ENCODE assay signal across 8 cellular contexts in genomic region chr1:154936416-154937050, GRCh38. TPM values are rescaled to one million over a fixed set of nuclear protein-coding genes. Genes with fewer than 3 reads are reported as not detected.
DNase-seq lines count a peak whose midpoint lies in the region; ATAC-seq, FAIRE-seq and TF ChIP-seq lines count a peak whose summit lies in the region.

Gene PMVK, minus strand, starts transcription at chr1:154936719. Its CDS starts 34 bp downstream, at chr1:154936685.

- H3K4me3 ChIP-seq in left ventricle myocardium inferior (peak within 1 kb of the TSS; percentile 75), prostate gland (peak within 1 kb of the TSS; percentile 66 to 69), urinary bladder (ENCODE audit: low read depth, low read length) (peak within 1 kb of the TSS; percentile 51)

- H3K36me3 ChIP-seq in left ventricle myocardium inferior (no peaks in the 10 kb centered on the region), prostate gland (no peaks in the 10 kb centered on the region), urinary bladder (ENCODE audit: insufficient read depth) (no peaks in the 10 kb centered on the region)

- H3K4me1 ChIP-seq in left ventricle myocardium inferior (peaks cover 54% of the 10 kb centered on the region), prostate gland (replicated peaks) (peaks cover 18% of the 10 kb centered on the region), urinary bladder (ENCODE audit: insufficient read depth) (no peaks in the 10 kb centered on the region)

- ATAC-seq in HG02852 (IDR thresholded peaks at IDR 0.05; ENCODE audit: unreplicated experiment) = peak; percentile 75

- WGBS in prostate gland = under 1% methylated on average over 49 of the region's 50 CpGs
- WGBS in urinary bladder = under 1% methylated on average over 50 of the region's 50 CpGs

- TF ChIP-seq POLR2A in GM12892 (IDR thresholded peaks at IDR 0.05; ENCODE audit: low read depth, low read length) (peak; percentile 91), prostate gland (IDR thresholded peaks at IDR 0.05) (peak; percentile 70)

- H3K27ac ChIP-seq in left ventricle myocardium inferior (replicated peaks) (peak within 1 kb of the TSS; percentile 97), prostate gland (peak within 1 kb of the TSS; percentile 99), urinary bladder (ENCODE audit: low read depth) (peak within 1 kb of the TSS; percentile 98)

- intact Hi-C loops in left ventricle myocardium inferior (cut with micrococcal nuclease) (no loop called here), prostate gland (cut with DNase I) (no loop called here)

- TF ChIP-seq CTCF in left ventricle myocardium inferior (IDR thresholded peaks at IDR 0.05; ENCODE audit: borderline replicate concordance) = peak; percentile 43
- peak in 3 of 4 experiments; percentile 31 to 63 (median 57) for TF ChIP-seq CTCF in prostate gland (IDR thresholded peaks at IDR 0.05)

- no peaks in the 10 kb centered on the region for H3K27me3 ChIP-seq in left ventricle myocardium inferior (ENCODE audit: low read depth)
- no peaks in the 10 kb centered on the region for H3K27me3 ChIP-seq in prostate gland (replicated peaks; ENCODE audit: insufficient read depth)

- peak; percentile 91 for FAIRE-seq in GM12892 (lab: Jason Lieb, UNC)

- H3K9me3 ChIP-seq in left ventricle myocardium inferior (replicated peaks) = no peaks in the 10 kb centered on the region
- no peaks in the 10 kb centered on the region for H3K9me3 ChIP-seq in prostate gland

- DNase-seq in GM12892 (ENCODE audit: insufficient read length) (peak; percentile 89), NCI-H146 (lab: John Stamatoyannopoulos, UW) (peak; percentile 94), T-helper 1 cell (peak; percentile 88 to 96 (median 94)), amniotic stem cell (lab: John Stamatoyannopoulos, UW) (peak; percentile 89), left ventricle myocardium inferior (peak; percentile 95), prostate gland (ENCODE audit: low spot score) (peak; percentile 96)

RNA-seq across cellular contexts. Expression of gene PMVK, which starts in this region (rescaled TPM):
- polyA plus RNA-seq in GM12892 (2012; ENCODE audit: missing spikeins) = 72.2 TPM
- total RNA-seq in left ventricle myocardium inferior (46.5 TPM), prostate gland (10 to 100 TPM; 23.2 to 26.2 TPM), urinary bladder (6.8 TPM)
- 47.1 TPM for polyA plus RNA-seq in urinary bladder

Comparison
In these comparisons a context has a peak if more than half of its experiments do, and no peak if none do; other contexts are left out.
1. Peak in every context shown above with its lines: DNase-seq, ATAC-seq, H3K4me3 ChIP-seq and H3K27ac ChIP-seq.